In genomic region chr2:172399765-172400164, GRCh38 we compare ENCODE assay signal across 26 cellular contexts.
"Had no signal": no experiment of that assay in that cellular context is flagged by ENCODE, and none has a peak within 500 bp of the region (broad histone marks: within the 10 kb centered on the region; RNA-seq: fewer than 3 reads in every experiment).

No MANE protein-coding gene starts in this region.

- H3K27ac ChIP-seq: ovary, parathyroid adenoma, psoas muscle, right lobe of liver, sigmoid colon, spleen, stomach, thoracic aorta, thyroid gland, upper lobe of left lung, vagina had no signal

- DNase-seq: naive thymus-derived CD8-positive, alpha-beta T cell; nephron progenitor cell; occipital lobe; ovary; posterior cingulate gyrus; psoas muscle; right lobe of liver; sigmoid colon; spleen; stimulated activated CD4-positive, alpha-beta T cell treated with anti-CD3 and anti-CD28 coated beads, Interleukin-12 subunit alpha, Interleukin-12 subunit beta, amount 100 ng/mL, for 4 hours; stimulated activated CD4-positive, alpha-beta T cell treated with anti-CD3 and anti-CD28 coated beads, Interleukin-1b, Interleukin-23, amount 100 ng/mL, for 48 hours; stimulated activated CD4-positive, alpha-beta T cell treated with anti-CD3 and anti-CD28 coated beads, Interleukin-4, amount 100 ng/mL, for 24 hours; stimulated activated naive B cell treated with anti-CD40 and anti-IgM and Interleukin-4, amounts not matched to agents 10 μg/mL and 1 μg/mL and 100 μg/mL, for 72 hours; stimulated activated naive CD4-positive, alpha-beta T cell treated with Interleukin-2 at 50 U/mL for 16 hours; stomach; thyroid gland; trophoblast cell; upper lobe of left lung had no signal

- H3K4me3 ChIP-seq: ovary, psoas muscle, right lobe of liver, sigmoid colon, smooth muscle cell, spleen, stomach, thoracic aorta, thyroid gland, tibial nerve, upper lobe of left lung, vagina had no signal

- H3K36me3 ChIP-seq: ovary, right lobe of liver, sigmoid colon, spleen, stomach, thoracic aorta, thyroid gland, tibial nerve, upper lobe of left lung, vagina had no signal

- ATAC-seq: naive thymus-derived CD8-positive, alpha-beta T cell; psoas muscle; right cardiac atrium; stimulated activated effector memory CD8-positive, alpha-beta T cell treated with anti-CD3 and anti-CD28 coated beads, Interleukin-12 subunit alpha, Interleukin-12 subunit beta, amount 100 ng/mL, for 72 hours; stimulated activated naive B cell treated with anti-CD40 and anti-IgM and Interleukin-4, amounts not matched to agents 10 μg/mL and 1 μg/mL and 100 μg/mL, for 72 hours had no signal

- H3K9me3 ChIP-seq: ovary, psoas muscle, right lobe of liver, sigmoid colon, spleen, stomach, thoracic aorta, thyroid gland, tibial nerve, upper lobe of left lung, vagina had no signal

- H3K4me1 ChIP-seq: parathyroid adenoma, psoas muscle, right lobe of liver, sigmoid colon, thyroid gland had no signal

- H3K27me3 ChIP-seq: ovary, right lobe of liver, sigmoid colon, spleen, stomach, thyroid gland, tibial nerve, upper lobe of left lung, vagina had no signal

- FAIRE-seq: urothelium cell line had no signal
